19 cellular contexts compared by ENCODE assay signal in genomic region chr21:39221997-39222486, GRCh38.
"Had no signal": no experiment of that assay in that cellular context is flagged by ENCODE, and none has a peak within 500 bp of the region (broad histone marks: within the 10 kb centered on the region; RNA-seq: fewer than 3 reads in every experiment).

No MANE protein-coding gene starts in this region.

- H3K4me1 ChIP-seq: tibial nerve had no signal

- H3K27ac ChIP-seq: heart right ventricle, tibial nerve, VCaP had no signal

- ATAC-seq: activated CD4-positive, CD25-positive, alpha-beta regulatory T cell treated with anti-CD3 and anti-CD28 coated beads, Interleukin-2, amount 50 U/mL, for 24 hours; activated T-helper 17 cell treated with anti-CD3 and anti-CD28 coated beads, Interleukin-2, amount 50 U/mL, for 72 hours; naive thymus-derived CD8-positive, alpha-beta T cell; sciatic nerve had no signal

- H3K4me3 Mint-ChIP-seq: activated CD4-positive, alpha-beta memory T cell treated with anti-CD3 and anti-CD28 coated beads, Interleukin-2, amount 10 ng/mL, durations not matched to agents 7 days and 5 days; activated CD4-positive, alpha-beta T cell treated with anti-CD3 and anti-CD28 coated beads, Interleukin-2, amount 10 ng/mL, durations not matched to agents 24 days and 14 days; activated T-helper 17 cell treated with anti-CD3 and anti-CD28 coated beads, Interleukin-2, amount 50 U/mL, for 72 hours; dendritic cell treated with granulocyte-macrophage colony-stimulating factor and Interleukin-4, amounts not matched to agents 40 ng/mL and 50 ng/mL, for 4 days; mesothelial cell of epicardium; naive thymus-derived CD8-positive, alpha-beta T cell had no signal

- H3K27me3 Mint-ChIP-seq: activated CD4-positive, alpha-beta memory T cell treated with anti-CD3 and anti-CD28 coated beads, Interleukin-2, amount 10 ng/mL, durations not matched to agents 7 days and 5 days; activated CD4-positive, alpha-beta T cell treated with anti-CD3 and anti-CD28 coated beads, Interleukin-2, amount 10 ng/mL, durations not matched to agents 24 days and 14 days; activated T-helper 17 cell treated with anti-CD3 and anti-CD28 coated beads, Interleukin-2, amount 50 U/mL, for 72 hours; dendritic cell treated with granulocyte-macrophage colony-stimulating factor and Interleukin-4, amounts not matched to agents 40 ng/mL and 50 ng/mL, for 4 days; naive thymus-derived CD8-positive, alpha-beta T cell had no signal

- H3K4me3 ChIP-seq: heart right ventricle, lung, tibial nerve had no signal

- H3K4me1 Mint-ChIP-seq: mesothelial cell of epicardium had no signal

- H3K9me3 ChIP-seq: heart right ventricle, tibial nerve had no signal

- H3K27me3 ChIP-seq: heart right ventricle, tibial nerve had no signal

- H3K9me3 Mint-ChIP-seq: activated CD4-positive, alpha-beta memory T cell treated with anti-CD3 and anti-CD28 coated beads, Interleukin-2, amount 10 ng/mL, durations not matched to agents 7 days and 5 days; activated CD4-positive, alpha-beta T cell treated with anti-CD3 and anti-CD28 coated beads, Interleukin-2, amount 10 ng/mL, durations not matched to agents 24 days and 14 days; activated T-helper 17 cell treated with anti-CD3 and anti-CD28 coated beads, Interleukin-2, amount 50 U/mL, for 72 hours; dendritic cell treated with granulocyte-macrophage colony-stimulating factor and Interleukin-4, amounts not matched to agents 40 ng/mL and 50 ng/mL, for 4 days; mesothelial cell of epicardium; naive thymus-derived CD8-positive, alpha-beta T cell had no signal

- DNase-seq: activated CD4-positive, alpha-beta memory T cell treated with anti-CD3 and anti-CD28 coated beads, Interleukin-2, amount 10 ng/mL, durations not matched to agents 7 days and 5 days; activated CD4-positive, alpha-beta T cell treated with anti-CD3 and anti-CD28 coated beads, Interleukin-2, amount 10 ng/mL, durations not matched to agents 24 days and 14 days; effector CD4-positive, alpha-beta T cell; erythroblast; heart right ventricle; kidney; naive thymus-derived CD8-positive, alpha-beta T cell; small intestine; stimulated activated CD4-positive, alpha-beta T cell treated with anti-CD3 and anti-CD28 coated beads, Interleukin-2, amount 100 ng/mL, for 24 hours; stimulated activated naive CD4-positive, alpha-beta T cell; substantia nigra had no signal

- H3K27ac Mint-ChIP-seq: activated CD4-positive, alpha-beta memory T cell treated with anti-CD3 and anti-CD28 coated beads, Interleukin-2, amount 10 ng/mL, durations not matched to agents 7 days and 5 days; activated CD4-positive, alpha-beta T cell treated with anti-CD3 and anti-CD28 coated beads, Interleukin-2, amount 10 ng/mL, durations not matched to agents 24 days and 14 days; activated T-helper 17 cell treated with anti-CD3 and anti-CD28 coated beads, Interleukin-2, amount 50 U/mL, for 72 hours; dendritic cell treated with granulocyte-macrophage colony-stimulating factor and Interleukin-4, amounts not matched to agents 40 ng/mL and 50 ng/mL, for 4 days; mesothelial cell of epicardium had no signal
